In the genomic region with DNA sequence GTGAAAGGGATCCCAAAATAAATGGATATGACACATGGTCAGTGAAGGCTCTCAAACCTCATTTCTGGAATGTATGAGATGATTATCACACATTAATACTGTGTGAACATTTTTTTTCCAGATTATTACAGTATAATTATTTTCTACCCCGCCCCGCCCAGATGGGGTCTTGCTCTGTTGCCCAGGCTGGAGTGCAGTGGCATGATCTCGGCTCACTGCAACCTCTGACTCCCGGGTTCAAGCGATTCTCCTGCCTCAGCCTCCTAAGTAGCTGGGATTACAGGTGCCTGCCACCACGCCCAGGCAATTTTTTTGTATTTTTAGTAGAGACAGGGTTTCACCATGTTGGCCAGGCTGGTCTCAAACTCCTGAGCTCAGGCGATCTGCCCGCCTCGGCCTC, we compare ENCODE assay signal across 8 cellular contexts. TPM values are rescaled to one million over a fixed set of nuclear protein-coding genes. Genes with fewer than 3 reads are reported as not detected.
DNase-seq lines count a peak whose midpoint lies in the region; ATAC-seq, FAIRE-seq and TF ChIP-seq lines count a peak whose summit lies in the region.
"Not testable (repeated sequence)": the region's sequence is repeated elsewhere in the genome, so short reads cannot be mapped to it uniquely, and the experiment has no call there.

No MANE protein-coding gene starts in this region.

- peak overlapping the region; percentile 87 for H3K4me2 ChIP-seq in keratinocyte (ENCODE audit: control insufficient read depth, extremely low read depth, insufficient read depth, low read depth, low read length)

- not testable (repeated sequence) for H3K9ac ChIP-seq in keratinocyte (ENCODE audit: control insufficient read depth, extremely low read depth, insufficient read depth, low read length)

- not testable (repeated sequence) for H2AFZ ChIP-seq in keratinocyte (ENCODE audit: control insufficient read depth, low read length)

- not testable (repeated sequence) for FAIRE-seq in keratinocyte (lab: Jason Lieb, UNC)

- not testable (repeated sequence) for H3K27me3 ChIP-seq in keratinocyte (ENCODE audit: control insufficient read depth, extremely low read depth, insufficient read depth, low read length); thoracic aorta (replicated peaks; ENCODE audit: insufficient read depth)

- intact Hi-C loops in CD14-positive monocyte (cut with micrococcal nuclease), result loop anchor here (5.0 to 10.0 kb wide), 2 partner anchors 74 to 122 kb away; a partner anchor contains a TSS

- H3K36me3 ChIP-seq in HEK293 (ENCODE audit: control insufficient read depth in 2 of 2, insufficient read depth in 1 of 2, low read length in 2 of 2), result peaks cover 12 to 25% of the 10 kb centered on the region in 2 experiments
- H3K36me3 ChIP-seq in keratinocyte (ENCODE audit: control insufficient read depth in 2 of 2, extremely low read depth in 1 of 2, insufficient read depth in 2 of 2, low read length in 2 of 2), result peaks cover 14 to 29% of the 10 kb centered on the region in 2 experiments
- peaks cover 20% of the 10 kb centered on the region for H3K36me3 ChIP-seq in thoracic aorta

- not testable (repeated sequence) for H3K27ac ChIP-seq in HEK293 (ENCODE audit: extremely low read depth, low read depth, low read length); keratinocyte (ENCODE audit: control insufficient read depth, insufficient read depth, low read length)
- H3K27ac ChIP-seq in thoracic aorta, result peak overlapping the region; percentile 98 to 100

- H3K36me3 Mint-ChIP-seq in CD14-positive monocyte (peaks cover 41 to 57% of the 10 kb centered on the region in 2 donors), WTC11 (peaks cover 42% of the 10 kb centered on the region), brain (peaks cover 78% of the 10 kb centered on the region), neural crest cell (ENCODE audit: low read depth) (peaks cover 25% of the 10 kb centered on the region)
- peaks cover 23 to 32% of the 10 kb centered on the region in 2 donors for H3K36me3 Mint-ChIP-seq in activated T-cell treated with anti-CD3 and anti-CD28 coated beads, Interleukin-2, amount 50 U/mL, for 72 hours (ENCODE audit: insufficient read depth in 2 of 2)

- dilution Hi-C loops in keratinocyte (cut with MboI; ENCODE audit: extremely low pct_ligation_motif_present, low sequenced_read_pairs), result not testable (repeated sequence)

- H3K9me3 ChIP-seq in HEK293 (ENCODE audit: control insufficient read depth, insufficient read depth, low read depth, low read length); keratinocyte (ENCODE audit: control insufficient read depth, low read depth, low read length); thoracic aorta: not testable (repeated sequence)

- H4K20me1 ChIP-seq in keratinocyte (ENCODE audit: control insufficient read depth, extremely low read depth, insufficient read depth, low read length), result peaks cover 20% of the 10 kb centered on the region

- H3K4me1 ChIP-seq in HEK293 (ENCODE audit: control insufficient read depth, insufficient read depth, low read length), result not testable (repeated sequence)
- H3K4me1 ChIP-seq in keratinocyte (ENCODE audit: control insufficient read depth, extremely low read depth, insufficient read depth, low read length) (peaks cover 17% of the 10 kb centered on the region), thoracic aorta (ENCODE audit: control insufficient read depth in 1 of 2, low read depth in 2 of 2) (peaks cover 14 to 36% of the 10 kb centered on the region in 2 donors)

- not testable (repeated sequence) for ATAC-seq in WTC11; activated T-cell treated with anti-CD3 and anti-CD28 coated beads, Interleukin-2, amount 50 U/mL, for 72 hours (replicated peaks in 1 of 2); thoracic aorta (ENCODE audit: insufficient number of reproducible peaks, low FRiP score, low read depth)

- not testable (repeated sequence) for H3K9me1 ChIP-seq in keratinocyte (ENCODE audit: control insufficient read depth, extremely low read depth, insufficient read depth, low read length)

- POLR2A ChIA-PET in HEK293 (lab: Yijun Ruan, JAX), result interaction anchor here (3.4 kb wide), 1 partner anchor 12 kb away, joined by 47 read pairs; no protein-coding TSS in a partner anchor
- POLR2A ChIA-PET in WTC11 (lab: Charles Lee), result interaction anchor here (0.6 kb wide), 1 partner anchor 69 kb away, joined by 4 read pairs; no protein-coding TSS in a partner anchor

- not testable (repeated sequence) for H3K27me3 Mint-ChIP-seq in CD14-positive monocyte (ENCODE audit: low read depth in 3 of 3); WTC11 (ENCODE audit: low read depth); activated T-cell treated with anti-CD3 and anti-CD28 coated beads, Interleukin-2, amount 50 U/mL, for 72 hours (ENCODE audit: low read depth); neural crest cell (ENCODE audit: low read depth)
- H3K27me3 Mint-ChIP-seq in brain, result peaks cover 15% of the 10 kb centered on the region

- not testable (repeated sequence) for H3K4me3 ChIP-seq in HEK293 (ENCODE audit: low read depth, low read length); keratinocyte (ENCODE audit: control insufficient read depth in 2 of 3, extremely low read depth in 1 of 3, insufficient read depth in 2 of 3, low read depth in 1 of 3, low read length in 3 of 3); thoracic aorta

- peak overlapping the region in 6 of 7 donors; percentile 45 to 99 (median 81) for H3K27ac Mint-ChIP-seq in CD14-positive monocyte
- H3K27ac Mint-ChIP-seq in WTC11; activated T-cell treated with anti-CD3 and anti-CD28 coated beads, Interleukin-2, amount 50 U/mL, for 72 hours; brain; neural crest cell (ENCODE audit: unreplicated experiment): not testable (repeated sequence)

- CTCF ChIA-PET in HEK293 (lab: Yijun Ruan, JAX), result interaction anchor here (0.7 kb wide), 1 partner anchor 251 kb away, joined by 4 read pairs; no protein-coding TSS in a partner anchor
- CTCF ChIA-PET in WTC11 (lab: Charles Lee), result not testable (repeated sequence)

- not testable (repeated sequence) for DNase-seq in CD14-positive monocyte (ENCODE audit: low spot score); WTC11 (ENCODE audit: low spot score); activated T-cell treated with anti-CD3 and anti-CD28 coated beads, Interleukin-2, amount 50 U/mL, for 72 hours; keratinocyte (ENCODE audit: low read depth, low spot score); neural crest cell (ENCODE audit: low read depth, low spot score); thoracic aorta (ENCODE audit: low spot score)

- H3K9me3 Mint-ChIP-seq in CD14-positive monocyte; WTC11; activated T-cell treated with anti-CD3 and anti-CD28 coated beads, Interleukin-2, amount 50 U/mL, for 72 hours; brain; neural crest cell: not testable (repeated sequence)

- peaks cover 46% of the 10 kb centered on the region for H3K79me2 ChIP-seq in keratinocyte (ENCODE audit: control insufficient read depth, insufficient read depth, low read length)

- not testable (repeated sequence) for TF ChIP-seq CTCF in CD14-positive monocyte (IDR thresholded peaks at IDR 0.05); HEK293 (tag by site-specific recombination; IDR thresholded peaks at IDR 0.05); WTC11 (IDR thresholded peaks at IDR 0.05); brain (conservative IDR thresholded peaks at IDR 0.05); keratinocyte (optimal IDR thresholded peaks at IDR 0.05 in 1 of 3, IDR thresholded peaks at IDR 0.05 in 1 of 3, conservative IDR thresholded peaks at IDR 0.05 in 1 of 3; ENCODE audit: extremely low read depth in 1 of 3, insufficient read depth in 2 of 3, low read length in 3 of 3); neural crest cell (conservative IDR thresholded peaks at IDR 0.05); thoracic aorta (IDR thresholded peaks at IDR 0.05)

- H3K4me1 Mint-ChIP-seq in CD14-positive monocyte (peaks cover 35% of the 10 kb centered on the region), WTC11 (peaks cover 26% of the 10 kb centered on the region), brain (peaks cover 42% of the 10 kb centered on the region), neural crest cell (peaks cover 39% of the 10 kb centered on the region)
- peaks cover 31% of the 10 kb centered on the region for H3K4me1 Mint-ChIP-seq in activated T-cell treated with anti-CD3 and anti-CD28 coated beads, Interleukin-2, amount 50 U/mL, for 72 hours (ENCODE audit: low read depth)

- not testable (repeated sequence) for H3K4me3 Mint-ChIP-seq in CD14-positive monocyte, WTC11
- peak overlapping the region; percentile 42 to 63 for H3K4me3 Mint-ChIP-seq in activated T-cell treated with anti-CD3 and anti-CD28 coated beads, Interleukin-2, amount 50 U/mL, for 72 hours
- H3K4me3 Mint-ChIP-seq in brain (peak overlapping the region; percentile 60 to 99 (median 71)), neural crest cell (peak overlapping the region; percentile 47)

TF ChIP-seq in WTC11, 78 proteins besides CTCF, POLR2A, EP300 and RAD21:
- peak; percentile 82; the same call in 1 of the 2 replicates for TF ChIP-seq ZNF121 (CRISPR knock-in tag; IDR thresholded peaks at IDR 0.05)

RNA-seq across cellular contexts. Expression of a gene that starts 2.1 kb away (rescaled TPM):
- polyA plus RNA-seq in CD14-positive monocyte (1,000 to 10,000 TPM; 2,102 to 2,493 TPM), brain (ENCODE audit: insufficient read depth, low read depth, low replicate concordance) (2,324 TPM), keratinocyte (3,409 to 8,174 TPM (median 5,358 TPM) in 3 replicates)
- total RNA-seq in WTC11 (2021) (1,861 to 2,091 TPM (median 2,076 TPM) in 3 replicates), neural crest cell (2,364 and 2,627 TPM in 2 replicates), thoracic aorta (1,000 to 10,000 TPM; 1,970 to 2,340 TPM)
- total RNA-seq in activated T-cell treated with anti-CD3 and anti-CD28 coated beads, Interleukin-2, amount 50 U/mL, for 72 hours, result 1,000 to 10,000 TPM; 3,358 to 3,644 TPM
- 7,356 TPM for polyA plus RNA-seq in keratinocyte (2011; ENCODE audit: low read depth)
- polyA plus RNA-seq in keratinocyte (2011; cell fraction: cytosol; rRNA removed), result 5,519 and 7,789 TPM in 2 replicates
- polyA plus RNA-seq in keratinocyte (2011; cell fraction: nucleus; rRNA removed), result 862 and 1,110 TPM in 2 replicates
- 3,680 and 8,566 TPM in 2 replicates for polyA plus RNA-seq in keratinocyte (2012; ENCODE audit: low replicate concordance)
- 719 to 1,720 TPM (median 1,132 TPM) in 3 replicates for polyA minus RNA-seq in keratinocyte
- polyA minus RNA-seq in keratinocyte (2011; cell fraction: cytosol; rRNA and poly(A)+ RNA removed), result 1,849 TPM
- 199 and 344 TPM in 2 replicates for polyA minus RNA-seq in keratinocyte (2011; cell fraction: nucleus; rRNA and poly(A)+ RNA removed)
